21 cellular contexts compared by ENCODE assay signal in the genomic region with DNA sequence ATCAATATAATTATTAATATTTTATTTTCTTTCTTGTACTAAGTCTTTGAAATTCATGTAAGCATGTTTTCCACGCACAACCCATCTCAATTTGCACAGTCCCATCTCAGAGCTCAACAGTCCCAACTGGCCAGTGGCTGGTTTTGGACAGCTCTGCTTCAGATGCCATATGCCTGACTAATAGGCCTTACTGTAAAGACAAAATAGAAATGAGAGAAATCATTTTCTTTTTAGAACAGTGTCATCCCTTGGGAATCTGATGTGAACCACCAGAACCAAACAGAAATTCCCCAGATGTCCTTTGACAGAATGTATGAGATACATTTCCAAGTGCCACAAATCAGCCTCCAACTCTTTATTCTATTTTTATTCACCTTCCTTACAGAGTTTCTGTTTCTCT.
A peak's percentile ranks its signal among the peaks of the same experiment; 100 is the strongest.
DNase-seq lines count a peak whose midpoint lies in the region; ATAC-seq and TF ChIP-seq lines count a peak whose summit lies in the region.
"Had no signal": no experiment of that assay in that cellular context is flagged by ENCODE, and none has a peak within 500 bp of the region (broad histone marks: within the 10 kb centered on the region; RNA-seq: fewer than 3 reads in every experiment).

No MANE protein-coding gene starts in this region.

- no peak overlapping the region for H3K27ac Mint-ChIP-seq in progenitor cell of endocrine pancreas
- H3K27ac Mint-ChIP-seq: dendritic cell treated with granulocyte-macrophage colony-stimulating factor and Interleukin-4, amounts not matched to agents 40 ng/mL and 50 ng/mL, for 4 days; mesothelial cell of epicardium; WTC11 had no signal

- POLR2A ChIA-PET in AG04450 (lab: Yijun Ruan, JAX): no interaction called here

- H3K4me3 Mint-ChIP-seq in progenitor cell of endocrine pancreas (ENCODE audit: low read depth): no peak overlapping the region
- H3K4me3 Mint-ChIP-seq: dendritic cell treated with granulocyte-macrophage colony-stimulating factor and Interleukin-4, amounts not matched to agents 40 ng/mL and 50 ng/mL, for 4 days; mesothelial cell of epicardium; WTC11 had no signal

- DNase-seq in AG04450 (ENCODE audit: low read depth, low spot score) (peak; percentile 69), GM04503 (ENCODE audit: low read depth) (peak; percentile 65), amniotic stem cell (lab: John Stamatoyannopoulos, UW) (peak; percentile 43), hepatic stellate cell (ENCODE audit: low spot score) (peak; percentile 83), NCI-H748 treated with DMSO at 0.1 percent for 48 hours (lab: John Stamatoyannopoulos, UW) (no peak), progenitor cell of endocrine pancreas (ENCODE audit: low spot score, unreplicated experiment) (no peak)
- DNase-seq: activated T-cell treated with anti-CD3 and anti-CD28 coated beads, Interleukin-2, amount 50 U/mL, for 1 hour; DMS79; NCI-H1105 treated with DMSO at 0.1 percent for 48 hours; NCI-H2227 treated with DMSO at 0.1 percent for 48 hours; stimulated activated CD4-positive, alpha-beta T cell treated with anti-CD3 and anti-CD28 coated beads, Interleukin-15, amount 100 ng/mL, for 24 hours; SW 1271; tibial artery had no signal

- no peaks in the 10 kb centered on the region for H3K27me3 Mint-ChIP-seq in progenitor cell of endocrine pancreas
- H3K27me3 Mint-ChIP-seq: dendritic cell treated with granulocyte-macrophage colony-stimulating factor and Interleukin-4, amounts not matched to agents 40 ng/mL and 50 ng/mL, for 4 days had no signal

- H3K36me3 Mint-ChIP-seq in progenitor cell of endocrine pancreas (ENCODE audit: insufficient read depth): peaks cover 29% of the 10 kb centered on the region
- H3K36me3 Mint-ChIP-seq: WTC11 had no signal

- ATAC-seq in HG03432 (IDR thresholded peaks at IDR 0.05; ENCODE audit: unreplicated experiment) (no peak), HG03097 (IDR thresholded peaks at IDR 0.05; ENCODE audit: low FRiP score, unreplicated experiment) (no peak)
- ATAC-seq: WTC11 had no signal

- CTCF ChIA-PET in AG04450 (lab: Charles Lee): interaction anchor here (1.9 kb wide), 1 partner anchor 22 kb away, joined by 8 read pairs; no protein-coding TSS in a partner anchor

- H3K4me1 Mint-ChIP-seq in progenitor cell of endocrine pancreas (ENCODE audit: low read depth): peaks cover 4% of the 10 kb centered on the region

- H3K27ac ChIP-seq in AG04450 (ENCODE audit: low read depth, low read length): peak overlapping the region; percentile 68
- H3K27ac ChIP-seq: BLaER1 treated with 17β-estradiol and CSF1 and Interleukin-3, amounts not matched to agents 10 nM and 100 nM; esophagus muscularis mucosa; parathyroid adenoma; tibial artery had no signal

- no peak overlapping the region for H3K4me3 ChIP-seq in AG04450 (ENCODE audit: low read depth, low read length)
- H3K4me3 ChIP-seq: BLaER1 treated with 17β-estradiol and CSF1 and Interleukin-3, amounts not matched to agents 10 nM and 100 nM; esophagus muscularis mucosa; tibial artery had no signal

- no peaks in the 10 kb centered on the region for H3K9me3 Mint-ChIP-seq in progenitor cell of endocrine pancreas (ENCODE audit: low read depth)
- H3K9me3 Mint-ChIP-seq: dendritic cell treated with granulocyte-macrophage colony-stimulating factor and Interleukin-4, amounts not matched to agents 40 ng/mL and 50 ng/mL, for 4 days; mesothelial cell of epicardium; WTC11 had no signal

- TF ChIP-seq CTCF in AG04450 (IDR thresholded peaks at IDR 0.05; ENCODE audit: low read depth, low read length) (no peak), progenitor cell of endocrine pancreas (IDR thresholded peaks at IDR 0.05; ENCODE audit: unreplicated experiment) (no peak)

- H3K9me3 ChIP-seq in AG04450 (ENCODE audit: control insufficient read depth, insufficient read depth, low read length): no peaks in the 10 kb centered on the region
- H3K9me3 ChIP-seq: BLaER1 treated with 17β-estradiol and CSF1 and Interleukin-3, amounts not matched to agents 10 nM and 100 nM; esophagus muscularis mucosa; tibial artery had no signal

- H3K27me3 ChIP-seq in AG04450 (ENCODE audit: control insufficient read depth, insufficient read depth, low read length): no peaks in the 10 kb centered on the region
- H3K27me3 ChIP-seq: BLaER1 treated with 17β-estradiol and CSF1 and Interleukin-3, amounts not matched to agents 10 nM and 100 nM; esophagus muscularis mucosa; tibial artery had no signal

Comparison
In these comparisons a context has a peak if more than half of its experiments do, and no peak if none do; other contexts are left out.
1. DNase-seq: peak in AG04450 (single experiment), GM04503 (single experiment), amniotic stem cell (single experiment) and hepatic stellate cell (single experiment); none in NCI-H748 treated with DMSO at 0.1 percent for 48 hours (single experiment) and progenitor cell of endocrine pancreas (single experiment).